8 cellular contexts compared by ENCODE assay signal in genomic region chr12:132887513-132888341, GRCh38. TPM values are rescaled to one million over a fixed set of nuclear protein-coding genes. Genes with fewer than 3 reads are reported as not detected.
DNase-seq lines count a peak whose midpoint lies in the region; ATAC-seq and TF ChIP-seq lines count a peak whose summit lies in the region.

Gene CHFR, minus strand, starts transcription at chr12:132887605. Its CDS starts 277 bp downstream, at chr12:132887328.

- peak within 1 kb of the TSS; percentile 97 for H3K27ac Mint-ChIP-seq in endothelial cell (ENCODE audit: unreplicated experiment)

- peaks cover 19% of the 10 kb centered on the region for H3K27me3 Mint-ChIP-seq in endothelial cell (ENCODE audit: unreplicated experiment)

- H3K36me3 ChIP-seq in mesodermal cell (ENCODE audit: control insufficient read depth, insufficient read depth, low read length) = peaks cover 31% of the 10 kb centered on the region

- no peaks in the 10 kb centered on the region for H3K4me1 ChIP-seq in mesodermal cell (ENCODE audit: control insufficient read depth, insufficient read depth, low read length, poor library complexity, severe bottlenecking)

- peaks cover 31% of the 10 kb centered on the region for H3K9me3 ChIP-seq in mesodermal cell (ENCODE audit: control insufficient read depth, low read length)

- H3K4me1 Mint-ChIP-seq in endothelial cell (ENCODE audit: unreplicated experiment) = peaks cover 12% of the 10 kb centered on the region

- DNase-seq in NK-92 treated with Interleukin-12 subunit alpha and Interleukin-12 subunit beta, amount 100 ng/mL, for 24 hours (lab: John Stamatoyannopoulos, UW) = peak; percentile 35
- DNase-seq in activated T-cell treated with anti-CD3 and anti-CD28 coated beads for 1 hour (ENCODE audit: low read depth) (peak; percentile 87), endothelial cell (ENCODE audit: low spot score) (peak; percentile 94)
- peak; percentile 80 for DNase-seq in stimulated activated CD8-positive, alpha-beta memory T cell treated with anti-CD3 and anti-CD28 coated beads, Interleukin-15, amount 100 ng/mL, for 24 hours (ENCODE audit: low read depth)

- H3K36me3 Mint-ChIP-seq in endothelial cell (ENCODE audit: low read depth, unreplicated experiment) = peaks cover 26% of the 10 kb centered on the region

- 21 to 24% methylated on average over 55 to 81 of the region's 83 CpGs for WGBS in mesodermal cell (ENCODE audit: insufficient coverage in 2 of 2), 2 experiments

- H3K27ac ChIP-seq in C4-2B = peak within 1 kb of the TSS; percentile 85
- H3K27ac ChIP-seq in mesodermal cell (ENCODE audit: low read depth, low read length, severe bottlenecking) = peak within 1 kb of the TSS; percentile 95

- no peaks in the 10 kb centered on the region for H3K9me3 Mint-ChIP-seq in endothelial cell (ENCODE audit: unreplicated experiment)

- TF ChIP-seq CTCF in C4-2B (conservative IDR thresholded peaks at IDR 0.05) (no peak), endothelial cell (IDR thresholded peaks at IDR 0.05; ENCODE audit: unreplicated experiment) (no peak)

- ATAC-seq in GM19397 (IDR thresholded peaks at IDR 0.05; ENCODE audit: unreplicated experiment) = peak; percentile 98
- peak; percentile 97 for ATAC-seq in HG03571 (IDR thresholded peaks at IDR 0.05; ENCODE audit: unreplicated experiment)

- H3K4me3 ChIP-seq in mesodermal cell (ENCODE audit: extremely low read depth, insufficient read depth, low read length, poor library complexity, severe bottlenecking) = peak within 1 kb of the TSS; percentile 75

- peak within 1 kb of the TSS; percentile 95 for H3K4me3 Mint-ChIP-seq in endothelial cell (ENCODE audit: unreplicated experiment)

RNA-seq across cellular contexts. Expression of gene CHFR, which starts in this region (rescaled TPM):
- 74.1 TPM for total RNA-seq in endothelial cell (ENCODE audit: unreplicated experiment)
- 40.5 TPM for polyA plus RNA-seq in mesodermal cell (2013, experiment 1 of 2)
- 31.0 TPM for polyA plus RNA-seq in mesodermal cell (2013, experiment 2 of 2)

Comparison
In these comparisons a context has a peak if more than half of its experiments do, and no peak if none do; other contexts are left out.
1. Peak in every context shown above with its lines: DNase-seq, ATAC-seq, H3K4me3 ChIP-seq and H3K27ac ChIP-seq.
2. DNase-seq: peak in every context shown above with its lines; median percentile 94 in endothelial cell; 87 in activated T-cell treated with anti-CD3 and anti-CD28 coated beads for 1 hour; 80 in stimulated activated CD8-positive, alpha-beta memory T cell treated with anti-CD3 and anti-CD28 coated beads, Interleukin-15, amount 100 ng/mL, for 24 hours; 35 in NK-92 treated with Interleukin-12 subunit alpha and Interleukin-12 subunit beta, amount 100 ng/mL, for 24 hours.